ENCODE assay signal across 1 cellular context in genomic region chr2:38806407-38807071, GRCh38.
TF ChIP-seq lines count a peak whose summit lies in the region.

No MANE protein-coding gene starts in this region.

TF ChIP-seq in GM23338, 12 proteins besides CTCF, POLR2A, EP300 and RAD21 (continued from another document):
- TF ChIP-seq REST (IDR thresholded peaks at IDR 0.05; ENCODE audit: unreplicated experiment) (no peak), ETS1 (IDR thresholded peaks at IDR 0.05) (no peak), NANOG (IDR thresholded peaks at IDR 0.05; ENCODE audit: borderline replicate concordance) (no peak), EZH2phosphoT487 (IDR thresholded peaks at IDR 0.05; ENCODE audit: unreplicated experiment) (no peak), JUNB (IDR thresholded peaks at IDR 0.05; ENCODE audit: unreplicated experiment) (no peak), POLR2AphosphoS5 (IDR thresholded peaks at IDR 0.05; ENCODE audit: low read depth) (no peak)
